Comparison of ENCODE assay signal across 28 cellular contexts in genomic region chr7:131300078-131300477, GRCh38.
"Had no signal": no experiment of that assay in that cellular context is flagged by ENCODE, and none has a peak within 500 bp of the region (broad histone marks: within the 10 kb centered on the region; RNA-seq: fewer than 3 reads in every experiment).

No MANE protein-coding gene starts in this region.

- H3K27me3 ChIP-seq: neutrophil, pancreas, right lobe of liver, sigmoid colon, suprapubic skin, testis, tibial artery, transverse colon, upper lobe of right lung, uterus had no signal

- H3K4me1 Mint-ChIP-seq: naive thymus-derived CD8-positive, alpha-beta T cell; stimulated activated effector memory CD8-positive, alpha-beta T cell treated with anti-CD3 and anti-CD28 coated beads, Interleukin-12 subunit alpha, Interleukin-12 subunit beta, amount 100 ng/mL, for 72 hours; stimulated activated naive CD8-positive, alpha-beta T cell treated with anti-CD3 and anti-CD28 coated beads, Interleukin-15, amount 100 ng/mL, for 72 hours had no signal

- H3K9me3 Mint-ChIP-seq: naive thymus-derived CD8-positive, alpha-beta T cell; natural killer cell treated with Interleukin-12 subunit alpha and Interleukin-12 subunit beta and Interleukin-15 and Interleukin-18, amount 100 ng/mL, for 72 hours; nephron progenitor cell; neural crest cell; stimulated activated effector memory CD8-positive, alpha-beta T cell treated with anti-CD3 and anti-CD28 coated beads, Interleukin-12 subunit alpha, Interleukin-12 subunit beta, amount 100 ng/mL, for 72 hours; stimulated activated naive B cell treated with anti-CD40 and anti-IgM and Interleukin-4, amounts not matched to agents 10 μg/mL and 1 μg/mL and 100 μg/mL, for 72 hours; stimulated activated naive CD8-positive, alpha-beta T cell treated with anti-CD3 and anti-CD28 coated beads, Interleukin-15, amount 100 ng/mL, for 72 hours; type B pancreatic cell had no signal

- H3K27ac ChIP-seq: neutrophil, pancreas, right lobe of liver, sigmoid colon, suprapubic skin, transverse colon, upper lobe of right lung had no signal

- DNase-seq: naive thymus-derived CD8-positive, alpha-beta T cell; nephron progenitor cell; nucleus accumbens; pancreas; right cardiac atrium; right lobe of liver; sigmoid colon; small intestine; stimulated activated CD4-positive, alpha-beta T cell treated with anti-CD3 and anti-CD28 coated beads, Interleukin-15, amount 100 ng/mL, for 24 hours; stimulated activated CD4-positive, alpha-beta T cell treated with anti-CD3 and anti-CD28 coated beads, Interleukin-2, amount 100 ng/mL, for 24 hours; stimulated activated CD4-positive, alpha-beta T cell treated with anti-CD3 and anti-CD28 coated beads, Interleukin-2, amount 100 ng/mL, for 48 hours; stimulated activated CD4-positive, alpha-beta T cell treated with anti-CD3 and anti-CD28 coated beads, Interleukin-4, amount 100 ng/mL, for 24 hours; stimulated activated naive B cell treated with anti-CD40 and anti-IgM and Interleukin-4, amounts not matched to agents 10 μg/mL and 1 μg/mL and 100 μg/mL, for 72 hours; stimulated activated naive CD8-positive, alpha-beta T cell treated with anti-CD3 and anti-CD28 coated beads, Interleukin-15, amount 100 ng/mL, for 72 hours; stimulated activated naive CD8-positive, alpha-beta T cell treated with anti-CD3 and anti-CD28 coated beads, Interleukin-15, Interleukin-2, amounts not matched to agents 100 U/mL and 50 U/mL, for 24 hours; substantia nigra; testis; tibial artery; transverse colon; upper lobe of right lung; uterus had no signal

- ATAC-seq: naive thymus-derived CD8-positive, alpha-beta T cell; natural killer cell treated with Interleukin-12 subunit alpha and Interleukin-12 subunit beta and Interleukin-15 and Interleukin-18, amount 100 ng/mL, for 72 hours; pancreas; right lobe of liver; stimulated activated effector memory CD8-positive, alpha-beta T cell treated with anti-CD3 and anti-CD28 coated beads, Interleukin-12 subunit alpha, Interleukin-12 subunit beta, amount 100 ng/mL, for 72 hours; stimulated activated naive B cell treated with anti-CD40 and anti-IgM and Interleukin-4, amounts not matched to agents 10 μg/mL and 1 μg/mL and 100 μg/mL, for 72 hours; stimulated activated naive CD8-positive, alpha-beta T cell treated with anti-CD3 and anti-CD28 coated beads, Interleukin-15, amount 100 ng/mL, for 72 hours; stimulated activated naive CD8-positive, alpha-beta T cell treated with anti-CD3 and anti-CD28 coated beads, Interleukin-15, Interleukin-2, amounts not matched to agents 100 U/mL and 50 U/mL, for 24 hours; upper lobe of right lung had no signal

- H3K36me3 Mint-ChIP-seq: naive thymus-derived CD8-positive, alpha-beta T cell; natural killer cell treated with Interleukin-12 subunit alpha and Interleukin-12 subunit beta and Interleukin-15 and Interleukin-18, amount 100 ng/mL, for 72 hours; stimulated activated effector memory CD8-positive, alpha-beta T cell treated with anti-CD3 and anti-CD28 coated beads, Interleukin-12 subunit alpha, Interleukin-12 subunit beta, amount 100 ng/mL, for 72 hours; stimulated activated naive B cell treated with anti-CD40 and anti-IgM and Interleukin-4, amounts not matched to agents 10 μg/mL and 1 μg/mL and 100 μg/mL, for 72 hours; type B pancreatic cell had no signal

- H3K36me3 ChIP-seq: neutrophil, pancreas, prostate gland, right lobe of liver, sigmoid colon, suprapubic skin, tibial artery, transverse colon, upper lobe of right lung, uterus had no signal

- H3K4me3 Mint-ChIP-seq: naive thymus-derived CD8-positive, alpha-beta T cell; natural killer cell treated with Interleukin-12 subunit alpha and Interleukin-12 subunit beta and Interleukin-15 and Interleukin-18, amount 100 ng/mL, for 72 hours; nephron progenitor cell; neural crest cell; stimulated activated effector memory CD8-positive, alpha-beta T cell treated with anti-CD3 and anti-CD28 coated beads, Interleukin-12 subunit alpha, Interleukin-12 subunit beta, amount 100 ng/mL, for 72 hours; stimulated activated naive B cell treated with anti-CD40 and anti-IgM and Interleukin-4, amounts not matched to agents 10 μg/mL and 1 μg/mL and 100 μg/mL, for 72 hours; stimulated activated naive CD8-positive, alpha-beta T cell treated with anti-CD3 and anti-CD28 coated beads, Interleukin-15, amount 100 ng/mL, for 72 hours; type B pancreatic cell had no signal

- H3K27me3 Mint-ChIP-seq: naive thymus-derived CD8-positive, alpha-beta T cell; type B pancreatic cell had no signal

- H3K27ac Mint-ChIP-seq: natural killer cell treated with Interleukin-12 subunit alpha and Interleukin-12 subunit beta and Interleukin-15 and Interleukin-18, amount 100 ng/mL, for 72 hours; nephron progenitor cell; stimulated activated effector memory CD8-positive, alpha-beta T cell treated with anti-CD3 and anti-CD28 coated beads, Interleukin-12 subunit alpha, Interleukin-12 subunit beta, amount 100 ng/mL, for 72 hours; stimulated activated naive B cell treated with anti-CD40 and anti-IgM and Interleukin-4, amounts not matched to agents 10 μg/mL and 1 μg/mL and 100 μg/mL, for 72 hours; type B pancreatic cell had no signal

- H3K4me1 ChIP-seq: right lobe of liver, upper lobe of right lung, uterus had no signal

- H3K9me3 ChIP-seq: neutrophil, pancreas, prostate gland, right lobe of liver, sigmoid colon, suprapubic skin, testis, tibial artery, transverse colon, upper lobe of right lung, uterus had no signal

- H3K4me3 ChIP-seq: pancreas, prostate gland, right lobe of liver, sigmoid colon, suprapubic skin, testis, tibial artery, transverse colon, upper lobe of right lung, uterus had no signal
